In the genomic region with DNA sequence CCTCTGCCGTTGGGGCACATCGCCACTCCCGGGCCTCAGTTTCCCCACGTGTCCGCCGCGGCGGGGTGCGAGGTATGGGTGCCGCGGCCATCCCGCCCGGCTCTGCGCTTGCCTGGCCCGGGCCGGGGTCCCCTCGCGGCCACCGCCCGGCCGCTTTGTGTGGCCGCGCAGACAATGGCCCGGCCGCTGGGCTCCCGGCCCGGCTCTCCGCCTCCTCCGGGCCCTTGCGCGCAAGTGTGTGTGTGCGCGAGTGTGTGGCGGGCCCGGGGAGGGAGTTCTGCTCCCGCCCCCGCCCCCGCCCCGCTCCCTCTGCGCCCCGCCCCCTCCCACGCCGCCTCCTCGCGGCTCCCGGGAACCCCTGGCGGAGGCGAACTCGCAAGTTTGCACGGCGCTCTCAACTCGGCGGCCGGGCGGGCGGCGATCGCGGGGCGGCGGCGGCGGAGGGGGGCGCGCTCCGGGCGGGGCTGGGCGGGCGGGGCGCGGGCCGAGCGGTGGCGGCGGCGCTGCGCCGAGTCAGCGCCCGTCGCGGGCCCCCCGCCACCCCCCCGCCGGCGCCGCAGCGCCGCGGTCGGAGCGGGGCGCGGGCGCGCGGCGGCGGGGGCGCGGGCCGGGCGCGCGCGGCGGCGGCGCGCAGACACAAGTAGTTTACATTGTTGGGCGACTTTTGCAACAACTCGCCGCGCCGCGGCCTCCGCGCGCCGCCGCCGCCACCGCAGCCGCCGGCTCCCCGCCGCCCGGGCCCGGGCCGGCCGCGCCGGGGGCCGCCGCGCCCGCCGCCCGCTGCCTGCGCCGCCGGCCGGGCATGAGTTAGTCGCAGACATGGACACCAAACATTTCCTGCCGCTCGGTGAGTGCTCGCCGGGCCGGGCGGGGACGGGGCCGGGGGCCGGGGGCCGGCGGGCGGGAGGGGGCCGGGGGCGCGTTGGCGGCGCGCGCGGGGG, we compare ENCODE assay signal across 8 cellular contexts. TPM values are rescaled to one million over a fixed set of nuclear protein-coding genes. Genes with fewer than 3 reads are reported as not detected.
DNase-seq lines count a peak whose midpoint lies in the region; ATAC-seq and TF ChIP-seq lines count a peak whose summit lies in the region.

A gene (plus strand): TSS at position 643 of the 941 bp plus-strand sequence. CDS start 177 bp downstream, at position 820.

- TF ChIP-seq POLR2A in transverse colon (IDR thresholded peaks at IDR 0.05) = peak; percentile 47

- in situ Hi-C loops in transverse colon (cut with MboI; ENCODE audit: low pct_ligation_motif_present in 1 of 4, low pct_unique_long_range_greater_than_20kb in 1 of 4, low sequenced_read_pairs in 3 of 4) = no loop called here

- H3K27me3 ChIP-seq in HUES64 (ENCODE audit: insufficient read depth, low read length) = no peaks in the 10 kb centered on the region; the same call in 1 of the 2 replicates
- H3K27me3 ChIP-seq in transverse colon = no peaks in the 10 kb centered on the region

- peak within 1 kb of the TSS; percentile 84 for H3K9ac ChIP-seq in HUES64 (ENCODE audit: low read depth, low read length)

- H3K4me3 ChIP-seq in HUES64 (ENCODE audit: low read length) (peak within 1 kb of the TSS; percentile 70), transverse colon (peak within 1 kb of the TSS; percentile 73 to 86 (median 84))

- H3K4me1 ChIP-seq in HUES64 (ENCODE audit: insufficient read depth, low read length) = peaks cover 25% of the 10 kb centered on the region
- peaks cover 33 to 70% (median 60%) of the 10 kb centered on the region in 4 donors for H3K4me1 ChIP-seq in transverse colon

- H3K4me3 Mint-ChIP-seq in osteocyte (ENCODE audit: unreplicated experiment) = peak within 1 kb of the TSS; percentile 85

- intact Hi-C loops in Right ventricle myocardium inferior (cut with DNase I) (loop anchor here (5.0 to 10.0 kb wide), 4 partner anchors 49 to 259 kb away; a partner anchor contains a TSS), transverse colon (cut with DNase I; ENCODE audit: low total_unique reads) (loop anchor here (10.0 kb wide), 2 partner anchors 109 to 151 kb away; no protein-coding TSS in a partner anchor)

- no peaks in the 10 kb centered on the region for H3K27me3 Mint-ChIP-seq in osteocyte (ENCODE audit: unreplicated experiment)

- DNase-seq in DMS 273 (lab: John Stamatoyannopoulos, UW; ENCODE audit: unreplicated experiment) (peak; percentile 87), Right ventricle myocardium inferior (ENCODE audit: missing footprints) (peak; percentile 93), osteocyte (ENCODE audit: extremely low spot score, unreplicated experiment) (peak; percentile 96), transverse colon (peak; percentile 91)

- no peak for TF ChIP-seq EP300 in transverse colon (IDR thresholded peaks at IDR 0.05; ENCODE audit: low read depth)

- H3K27ac Mint-ChIP-seq in osteocyte (ENCODE audit: unreplicated experiment) = peak within 1 kb of the TSS; percentile 84

- WGBS in HUES64 = under 1% methylated on average over 164 of the region's 164 CpGs
- 0 to 1% (median 1%) methylated on average over 66 to 125 of the region's 164 CpGs for WGBS in adipose tissue, 3 donors
- WGBS in transverse colon (ENCODE audit: low coverage in 1 of 2), 2 donors = 0% methylated on average over 81 of the region's 164 CpGs; no CpG with 5 or more reads in 1 of the 2 donors

- H3K36me3 Mint-ChIP-seq in osteocyte (ENCODE audit: unreplicated experiment) = no peaks in the 10 kb centered on the region

- peak within 1 kb of the TSS; percentile 81 for H3K27ac ChIP-seq in HUES64 (ENCODE audit: low read depth, low read length)
- no peak within 1 kb of the TSS for H3K27ac ChIP-seq in adipose tissue (ENCODE audit: low read depth, low read length)
- H3K27ac ChIP-seq in transverse colon = peak within 1 kb of the TSS; percentile 93 to 99 (median 98)

- ATAC-seq in SK-N-SH treated with all-trans-retinoic acid at 6 μM for 48 hours (peak; percentile 68), Right ventricle myocardium inferior (peak; percentile 72), GM18498 (IDR thresholded peaks at IDR 0.05; ENCODE audit: unreplicated experiment) (no peak)

- TF ChIP-seq CTCF in osteocyte (IDR thresholded peaks at IDR 0.05) (peak; percentile 45), transverse colon (IDR thresholded peaks at IDR 0.05) (peak in 3 of 5 experiments; percentile 5 to 35 (median 13))

- H3K9me3 ChIP-seq in HUES64 (ENCODE audit: insufficient read depth, low read depth, low read length) = no peaks in the 10 kb centered on the region
- H3K9me3 ChIP-seq in transverse colon = no peaks in the 10 kb centered on the region

- peaks cover 61% of the 10 kb centered on the region for H3K4me1 Mint-ChIP-seq in osteocyte (ENCODE audit: unreplicated experiment)

- no peaks in the 10 kb centered on the region for H3K9me3 Mint-ChIP-seq in osteocyte (ENCODE audit: unreplicated experiment)

- H3K36me3 ChIP-seq in HUES64 (ENCODE audit: insufficient read depth, low read length) (no peaks in the 10 kb centered on the region), transverse colon (no peaks in the 10 kb centered on the region)

TF ChIP-seq in SK-N-SH treated with all-trans-retinoic acid at 6 μM for 48 hours, 23 proteins besides CTCF, POLR2A, EP300 and RAD21:
- TF ChIP-seq BACH2 (CRISPR knock-in tag; IDR thresholded peaks at IDR 0.05; ENCODE audit: borderline replicate concordance) = no peak
- TF ChIP-seq ZC3H10 (CRISPR knock-in tag; IDR thresholded peaks at IDR 0.05) = no peak
- no peak for TF ChIP-seq ESRRG (CRISPR knock-in tag; IDR thresholded peaks at IDR 0.05)
- TF ChIP-seq ARNTL (CRISPR knock-in tag; IDR thresholded peaks at IDR 0.05; ENCODE audit: borderline replicate concordance, low read depth) = no peak
- TF ChIP-seq ZNF70 (CRISPR knock-in tag; IDR thresholded peaks at IDR 0.05) = no peak
- TF ChIP-seq ZNF565 (CRISPR knock-in tag; conservative IDR thresholded peaks at IDR 0.05; ENCODE audit: low read depth) = no peak

RNA-seq across cellular contexts. Expression of the gene that starts here (rescaled TPM):
- 21.0 TPM for polyA plus RNA-seq in HUES64 (2013, experiment 1 of 2)
- 21.8 TPM for polyA plus RNA-seq in HUES64 (2013, experiment 2 of 2)
- 100 to 1,000 TPM in 1 of 3 donors, 10 to 100 TPM in 2; 30.9 to 114 (median 69.4) TPM for polyA plus RNA-seq in adipose tissue
- total RNA-seq in Right ventricle myocardium inferior (91.1 TPM), osteocyte (76.4 and 82.2 TPM in 2 replicates), transverse colon (10 to 100 TPM; 27.3 to 70.5 (median 58.6) TPM)
